In the genomic region with DNA sequence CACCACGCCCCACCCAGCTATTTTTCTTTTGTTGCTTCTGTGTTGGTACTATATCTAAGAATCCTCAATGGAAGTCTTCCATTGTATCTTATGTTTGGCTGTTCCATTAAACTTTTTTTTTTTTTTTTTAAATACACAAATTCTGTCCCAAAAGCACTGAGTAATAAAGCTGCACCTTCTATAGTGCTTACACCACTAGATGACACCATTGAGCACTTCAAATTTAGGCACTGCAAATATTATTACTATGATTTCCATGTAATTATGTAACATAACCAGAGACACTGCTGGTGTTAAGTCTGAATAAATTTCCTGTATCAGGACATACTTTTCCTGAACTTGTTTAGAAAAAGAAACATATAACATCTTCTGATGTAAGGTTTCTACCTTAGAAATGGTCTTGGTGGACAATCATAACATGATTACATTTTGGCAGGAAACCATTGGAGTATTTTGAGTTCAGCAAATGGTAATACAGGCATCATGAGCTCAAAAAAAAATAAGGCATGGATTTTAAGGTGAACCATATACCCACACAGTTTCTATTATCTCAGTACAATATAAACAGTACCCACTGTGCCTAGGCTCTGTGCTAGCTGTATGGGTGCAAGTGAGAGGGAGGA, we compare ENCODE assay signal across 9 cellular contexts.
A peak's percentile ranks its signal among the peaks of the same experiment; 100 is the strongest.
DNase-seq lines count a peak whose midpoint lies in the region; ATAC-seq, FAIRE-seq and TF ChIP-seq lines count a peak whose summit lies in the region.
"Had no signal": no experiment of that assay in that cellular context is flagged by ENCODE, and none has a peak within 500 bp of the region (broad histone marks: within the 10 kb centered on the region; RNA-seq: fewer than 3 reads in every experiment).

No MANE protein-coding gene starts in this region.

- H3K4me3 ChIP-seq in GM12875 (ENCODE audit: low read depth, low read length) (no peak overlapping the region), OCI-LY3 (ENCODE audit: low read length) (no peak overlapping the region), fibroblast of pulmonary artery (replicated peaks; ENCODE audit: low read depth, low read length) (no peak overlapping the region), small intestine (ENCODE audit: low read depth in 1 of 2, low read length in 2 of 2) (no peak overlapping the region)
- H3K4me3 ChIP-seq: skin epidermis had no signal

- peaks cover 76% of the 10 kb centered on the region for H3K79me2 ChIP-seq in OCI-LY3 (ENCODE audit: low read length)

- H3K4me2 ChIP-seq in OCI-LY3 (ENCODE audit: low read length) = no peak overlapping the region

- DNase-seq in fibroblast of pulmonary artery (ENCODE audit: low read depth) = peak; percentile 76
- DNase-seq in small intestine = peak; percentile 17
- DNase-seq in NCI-H187 (lab: John Stamatoyannopoulos, UW) = no peak
- no peak for DNase-seq in NCI-H82 (lab: John Stamatoyannopoulos, UW)
- no peak for DNase-seq in HK-2 (ENCODE audit: unreplicated experiment)

- peaks cover 36% of the 10 kb centered on the region for H4K20me1 ChIP-seq in OCI-LY3 (ENCODE audit: insufficient read depth, low read length)

- H3K9me3 ChIP-seq in OCI-LY3 (ENCODE audit: insufficient read depth, low read length) (no peaks in the 10 kb centered on the region), small intestine (ENCODE audit: control insufficient read depth, low read depth) (no peaks in the 10 kb centered on the region)

- no peak for ATAC-seq in HG02763 (IDR thresholded peaks at IDR 0.05; ENCODE audit: unreplicated experiment)

- H3K9ac ChIP-seq in OCI-LY3 (ENCODE audit: low read length) = no peak overlapping the region

- no peak for FAIRE-seq in small intestine (lab: Jason Lieb, UNC)

- peaks cover 40% of the 10 kb centered on the region for H3K36me3 ChIP-seq in OCI-LY3 (replicated peaks; ENCODE audit: low read depth, low read length)
- H3K36me3 ChIP-seq in small intestine (ENCODE audit: control insufficient read depth in 2 of 2, insufficient read depth in 2 of 2, low read length in 2 of 2) = no peaks in the 10 kb centered on the region

- H3K27ac ChIP-seq in OCI-LY3 (ENCODE audit: low read length) = no peak overlapping the region
- no peak overlapping the region for H3K27ac ChIP-seq in small intestine (ENCODE audit: low read depth in 1 of 2, low read length in 1 of 2)
- H3K27ac ChIP-seq: skin epidermis had no signal

- peak; percentile 37; the same call in 1 of the 2 replicates for TF ChIP-seq CTCF in GM12875 (IDR thresholded peaks at IDR 0.05; ENCODE audit: borderline replicate concordance, insufficient read depth, low read depth, low read length)
- peak; percentile 52 for TF ChIP-seq CTCF in OCI-LY3 (IDR thresholded peaks at IDR 0.05; ENCODE audit: low read depth, low read length)
- peak; percentile 76 for TF ChIP-seq CTCF in fibroblast of pulmonary artery (IDR thresholded peaks at IDR 0.05; ENCODE audit: low read length, missing control alignments)

- H2AFZ ChIP-seq in OCI-LY3 (ENCODE audit: low read depth, low read length) = no peak overlapping the region

- 100% methylated on average over 1 of the region's 1 CpG for WGBS in small intestine, 3 donors

- H3K4me1 ChIP-seq in OCI-LY3 (ENCODE audit: low read length) = no peaks in the 10 kb centered on the region
- H3K4me1 ChIP-seq in small intestine (ENCODE audit: control insufficient read depth in 2 of 2, insufficient read depth in 1 of 2, low read depth in 1 of 2, low read length in 1 of 2) = no peaks in the 10 kb centered on the region

- no peaks in the 10 kb centered on the region for H3K27me3 ChIP-seq in OCI-LY3 (ENCODE audit: low read depth, low read length)
- no peaks in the 10 kb centered on the region for H3K27me3 ChIP-seq in small intestine (ENCODE audit: control insufficient read depth in 2 of 2, insufficient read depth in 2 of 2, low read length in 2 of 2)

Comparison
In these comparisons a context has a peak if more than half of its experiments do, and no peak if none do; other contexts are left out.
1. DNase-seq: peak in fibroblast of pulmonary artery (single experiment) and small intestine (single experiment); none in NCI-H187 (0 of 2), NCI-H82 (single experiment) and HK-2 (single experiment).
2. Peak in every context shown above with its lines, with median percentiles within 50 percentile points of each other: CTCF ChIP-seq.